Comparison of ENCODE assay signal across 1 cellular context in genomic region chr1:208219659-208220282, GRCh38.
TF ChIP-seq lines count a peak whose summit lies in the region.

No MANE protein-coding gene starts in this region.

TF ChIP-seq in K562, 482 proteins besides CTCF, POLR2A, EP300 and RAD21 (continued from another document):
- TF ChIP-seq ZBTB11 (CRISPR knock-in tag; IDR thresholded peaks at IDR 0.05) (peak in 1 of 3 experiments; percentile 91; a peak in 2 of 6 replicates), ZNF121 (CRISPR knock-in tag; conservative IDR thresholded peaks at IDR 0.05) (no peak), ZNF512 (tag; IDR thresholded peaks at IDR 0.05) (no peak), RUNX1 (IDR thresholded peaks at IDR 0.05; ENCODE audit: low read depth) (peak; percentile 63; the same call in 1 of the 2 replicates), POLR2B (IDR thresholded peaks at IDR 0.05; ENCODE audit: low read depth, partially characterized antibody) (no peak), ELF2 (CRISPR knock-in tag; IDR thresholded peaks at IDR 0.05) (no peak), SMARCA4 (IDR thresholded peaks at IDR 0.05) (peak; percentile 96), PTRF (tag; IDR thresholded peaks at IDR 0.05) (no peak), RHOXF2B (CRISPR knock-in tag; conservative IDR thresholded peaks at IDR 0.05) (no peak), RBM14 (IDR thresholded peaks at IDR 0.05; ENCODE audit: borderline replicate concordance, insufficient read depth, low read depth, low read length) (no peak), HDAC1 (IDR thresholded peaks at IDR 0.05) (peak in 1 of 2 experiments; percentile 69; a peak in 2 of 4 replicates), SLC30A9 (CRISPR knock-in tag; IDR thresholded peaks at IDR 0.05) (no peak), EGR1 (conservative IDR thresholded peaks at IDR 0.05) (no peak), BRF2 (IDR thresholded peaks at IDR 0.05; ENCODE audit: borderline replicate concordance, insufficient read depth, insufficient read length) (no peak), ZBTB17 (CRISPR knock-in tag; IDR thresholded peaks at IDR 0.05) (no peak), ATF2 (CRISPR knock-in tag; IDR thresholded peaks at IDR 0.05) (no peak), ZNF518B (CRISPR knock-in tag; IDR thresholded peaks at IDR 0.05) (no peak), PURB (CRISPR knock-in tag; IDR thresholded peaks at IDR 0.05; ENCODE audit: low read depth) (no peak)
